In genomic region chr20:308427-309038, GRCh38 we compare ENCODE assay signal across 14 cellular contexts. TPM values are rescaled to one million over a fixed set of nuclear protein-coding genes. Genes with fewer than 3 reads are reported as not detected.
DNase-seq lines count a peak whose midpoint lies in the region; ATAC-seq and TF ChIP-seq lines count a peak whose summit lies in the region.
"Had no signal": no experiment of that assay in that cellular context is flagged by ENCODE, and none has a peak within 500 bp of the region (broad histone marks: within the 10 kb centered on the region; RNA-seq: fewer than 3 reads in every experiment).

No MANE protein-coding gene starts in this region.

- H3K27me3 ChIP-seq in hepatocyte, result no peaks in the 10 kb centered on the region
- H3K27me3 ChIP-seq: testis had no signal

- peaks cover 11% of the 10 kb centered on the region for H3K4me1 ChIP-seq in hepatocyte (ENCODE audit: insufficient read depth)

- no peaks in the 10 kb centered on the region for H3K36me3 ChIP-seq in hepatocyte (replicated peaks; ENCODE audit: insufficient read depth, low read depth)

- peak overlapping the region; percentile 11 for H3K27ac Mint-ChIP-seq in stimulated activated naive B cell treated with anti-CD40 and anti-IgM and Interleukin-4, amounts not matched to agents 10 μg/mL and 1 μg/mL and 100 μg/mL, for 72 hours
- H3K27ac Mint-ChIP-seq: activated CD8-positive, alpha-beta T cell treated with anti-CD3 and anti-CD28 coated beads for 36 hours had no signal

- H3K9me3 Mint-ChIP-seq in stimulated activated naive B cell treated with anti-CD40 and anti-IgM and Interleukin-4, amounts not matched to agents 10 μg/mL and 1 μg/mL and 100 μg/mL, for 72 hours, result peaks cover 0 to 4% of the 10 kb centered on the region in 2 donors
- H3K9me3 Mint-ChIP-seq: activated CD8-positive, alpha-beta T cell treated with anti-CD3 and anti-CD28 coated beads for 36 hours had no signal

- no peak for TF ChIP-seq CTCF in hepatocyte (IDR thresholded peaks at IDR 0.05; ENCODE audit: poor library complexity)

- ATAC-seq in stimulated activated naive B cell treated with anti-CD40 and anti-IgM and Interleukin-4, amounts not matched to agents 10 μg/mL and 1 μg/mL and 100 μg/mL, for 72 hours (replicated peaks), result no peak
- ATAC-seq in HG02884 (IDR thresholded peaks at IDR 0.05; ENCODE audit: unreplicated experiment), result no peak
- ATAC-seq: activated CD8-positive, alpha-beta T cell treated with anti-CD3 and anti-CD28 coated beads for 36 hours had no signal

- no peak overlapping the region for H3K4me2 ChIP-seq in hepatocyte

- H3K9me3 ChIP-seq in hepatocyte (ENCODE audit: low read depth), result no peaks in the 10 kb centered on the region
- H3K9me3 ChIP-seq: testis had no signal

- peaks cover 14% of the 10 kb centered on the region in 2 donors for H3K4me1 Mint-ChIP-seq in stimulated activated naive B cell treated with anti-CD40 and anti-IgM and Interleukin-4, amounts not matched to agents 10 μg/mL and 1 μg/mL and 100 μg/mL, for 72 hours

- no peak overlapping the region for H3K4me3 Mint-ChIP-seq in stimulated activated naive B cell treated with anti-CD40 and anti-IgM and Interleukin-4, amounts not matched to agents 10 μg/mL and 1 μg/mL and 100 μg/mL, for 72 hours

- 62% methylated on average over 7 of the region's 7 CpGs for WGBS in hepatocyte (ENCODE audit: low lambda C conversion rate, missing lambda C conversion rate)

- H2AFZ ChIP-seq in hepatocyte, result no peak overlapping the region

- no peak for DNase-seq in hepatocyte (ENCODE audit: low spot score)
- DNase-seq in stimulated activated naive B cell treated with anti-CD40 and anti-IgM and Interleukin-4, amounts not matched to agents 10 μg/mL and 1 μg/mL and 100 μg/mL, for 72 hours, result no peak
- no peak for DNase-seq in stimulated activated CD8-positive, alpha-beta memory T cell treated with anti-CD3 and anti-CD28 coated beads, Interleukin-4, amount 100 ng/mL, for 48 hours
- no peak for DNase-seq in NCI-H1436 (lab: John Stamatoyannopoulos, UW)
- DNase-seq: activated CD8-positive, alpha-beta T cell treated with anti-CD3 and anti-CD28 coated beads for 36 hours; activated gamma-delta T cell treated with Interleukin-2 at 50 U/mL for 16 hours; CD4-positive, CD25-positive, alpha-beta regulatory T cell; GDM1; NCI-H526; Right ventricle myocardium superior; testis had no signal

- peak overlapping the region; percentile 99 for H3K27ac ChIP-seq in angular gyrus (ENCODE audit: low read depth, low read length)
- peak overlapping the region; percentile 97 for H3K27ac ChIP-seq in hepatocyte

- H3K27me3 Mint-ChIP-seq in stimulated activated naive B cell treated with anti-CD40 and anti-IgM and Interleukin-4, amounts not matched to agents 10 μg/mL and 1 μg/mL and 100 μg/mL, for 72 hours, result no peaks in the 10 kb centered on the region
- H3K27me3 Mint-ChIP-seq: activated CD8-positive, alpha-beta T cell treated with anti-CD3 and anti-CD28 coated beads for 36 hours had no signal

- H3K79me2 ChIP-seq in hepatocyte, result peaks cover 4% of the 10 kb centered on the region

- H3K36me3 Mint-ChIP-seq in stimulated activated naive B cell treated with anti-CD40 and anti-IgM and Interleukin-4, amounts not matched to agents 10 μg/mL and 1 μg/mL and 100 μg/mL, for 72 hours, result peaks cover 0 to 3% of the 10 kb centered on the region in 2 donors
- H3K36me3 Mint-ChIP-seq: CD4-positive, CD25-positive, alpha-beta regulatory T cell had no signal

- no peaks in the 10 kb centered on the region for H3K9me2 ChIP-seq in hepatocyte (replicated peaks; ENCODE audit: insufficient read depth)

- no peak overlapping the region for H3K4me3 ChIP-seq in hepatocyte
- H3K4me3 ChIP-seq: testis had no signal

- no peaks in the 10 kb centered on the region for H4K20me1 ChIP-seq in hepatocyte (ENCODE audit: insufficient read depth, poor library complexity, severe bottlenecking)

RNA-seq across cellular contexts. Expression of gene ZCCHC3, which starts 11.2 kb away (rescaled TPM):
- total RNA-seq in hepatocyte, result 27.4 and 30.0 TPM in 2 replicates
- 22.8 and 29.0 TPM in 2 replicates for polyA plus RNA-seq in hepatocyte

RNA-seq across cellular contexts. Expression of gene SOX12, which starts 16.8 kb away (rescaled TPM):
- 6.3 and 6.9 TPM in 2 replicates for total RNA-seq in hepatocyte
- polyA plus RNA-seq in hepatocyte, result 15.4 and 16.2 TPM in 2 replicates

RNA-seq across cellular contexts. Expression of gene C20orf96, which starts 18.0 kb away (rescaled TPM):
- 2.9 and 3.5 TPM in 2 replicates for total RNA-seq in hepatocyte
- polyA plus RNA-seq in hepatocyte, result 10.6 and 14.0 TPM in 2 replicates

RNA-seq across cellular contexts. Expression of gene NRSN2, which starts 38.4 kb away (rescaled TPM):
- total RNA-seq in hepatocyte, result 29.8 and 32.0 TPM in 2 replicates
- 65.3 and 68.1 TPM in 2 replicates for polyA plus RNA-seq in hepatocyte

RNA-seq across cellular contexts. Expression of gene DEFB132, which starts 51.0 kb away (rescaled TPM):
- not detected in 2 replicates for total RNA-seq in hepatocyte
- not detected in 2 replicates for polyA plus RNA-seq in hepatocyte
- total RNA-seq: activated CD8-positive, alpha-beta T cell treated with anti-CD3 and anti-CD28 coated beads for 36 hours; CD4-positive, CD25-positive, alpha-beta regulatory T cell; epithelial cell of proximal tubule; Right ventricle myocardium superior; testis had no signal
- polyA plus RNA-seq: CD4-positive, CD25-positive, alpha-beta regulatory T cell had no signal
